ENCODE assay signal across 17 cellular contexts in genomic region chr7:85600425-85600824, GRCh38.
DNase-seq lines count a peak whose midpoint lies in the region; ATAC-seq and TF ChIP-seq lines count a peak whose summit lies in the region.
"Had no signal": no experiment of that assay in that cellular context is flagged by ENCODE, and none has a peak within 500 bp of the region (broad histone marks: within the 10 kb centered on the region; RNA-seq: fewer than 3 reads in every experiment).

No MANE protein-coding gene starts in this region.

- H3K4me3 Mint-ChIP-seq in endothelial cell (ENCODE audit: unreplicated experiment): no peak overlapping the region
- H3K4me3 Mint-ChIP-seq in neural crest cell: peak overlapping the region; percentile 12
- H3K4me3 Mint-ChIP-seq in activated CD8-positive, alpha-beta T cell treated with anti-CD3 and anti-CD28 coated beads, Interleukin-2, amount 10 ng/mL, durations not matched to agents 7 days and 5 days: no peak overlapping the region
- H3K4me3 Mint-ChIP-seq: activated naive CD8-positive, alpha-beta T cell treated with anti-CD3 and anti-CD28 coated beads, Interleukin-2, amount 10 ng/mL, durations not matched to agents 7 days and 5 days; activated T-helper 1 cell treated with anti-CD3 and anti-CD28 coated beads, Interleukin-12 subunit alpha, Interleukin-12 subunit beta, Interleukin-2, Interleukin-4 antibody, amounts not matched to agents 30 ng/mL and 10 ng/mL and 1 ng/mL, durations not matched to agents 14 hours and 24 hours and 36 hours; immature natural killer cell; T-helper 2 cell treated with Interferon-gamma antibody and Interleukin-4, amounts not matched to agents 5 μg/mL and 100 μg/mL, for 36 hours had no signal

- CTCF ChIA-PET in activated CD8-positive, alpha-beta T cell treated with anti-CD3 and anti-CD28 coated beads, Interleukin-2, amount 10 ng/mL, durations not matched to agents 7 days and 5 days (lab: Charles Lee): no interaction called here

- no peaks in the 10 kb centered on the region for H3K27me3 Mint-ChIP-seq in endothelial cell (ENCODE audit: unreplicated experiment)
- no peaks in the 10 kb centered on the region for H3K27me3 Mint-ChIP-seq in neural crest cell (ENCODE audit: low read depth)
- no peaks in the 10 kb centered on the region for H3K27me3 Mint-ChIP-seq in activated CD8-positive, alpha-beta T cell treated with anti-CD3 and anti-CD28 coated beads, Interleukin-2, amount 10 ng/mL, durations not matched to agents 7 days and 5 days (ENCODE audit: low read depth)
- H3K27me3 Mint-ChIP-seq: activated naive CD8-positive, alpha-beta T cell treated with anti-CD3 and anti-CD28 coated beads, Interleukin-2, amount 10 ng/mL, durations not matched to agents 7 days and 5 days had no signal

- H3K36me3 Mint-ChIP-seq in endothelial cell (ENCODE audit: low read depth, unreplicated experiment) (no peaks in the 10 kb centered on the region), neural crest cell (ENCODE audit: low read depth) (peaks cover 3% of the 10 kb centered on the region)
- H3K36me3 Mint-ChIP-seq in activated CD8-positive, alpha-beta T cell treated with anti-CD3 and anti-CD28 coated beads, Interleukin-2, amount 10 ng/mL, durations not matched to agents 7 days and 5 days (ENCODE audit: low read depth): no peaks in the 10 kb centered on the region
- H3K36me3 Mint-ChIP-seq: activated naive CD8-positive, alpha-beta T cell treated with anti-CD3 and anti-CD28 coated beads, Interleukin-2, amount 10 ng/mL, durations not matched to agents 7 days and 5 days; immature natural killer cell had no signal

- POLR2A ChIA-PET in activated CD8-positive, alpha-beta T cell treated with anti-CD3 and anti-CD28 coated beads, Interleukin-2, amount 10 ng/mL, durations not matched to agents 7 days and 5 days (lab: Charles Lee): no interaction called here

- DNase-seq in EL: peak; percentile 9
- DNase-seq in NCI-H2171 (lab: John Stamatoyannopoulos, UW): peak; percentile 24
- DNase-seq in endothelial cell (ENCODE audit: low spot score): peak; percentile 10
- no peak for DNase-seq in neural crest cell (ENCODE audit: low read depth, low spot score)
- DNase-seq in RPMI8226: no peak
- no peak for DNase-seq in activated CD8-positive, alpha-beta T cell treated with anti-CD3 and anti-CD28 coated beads, Interleukin-2, amount 10 ng/mL, durations not matched to agents 7 days and 5 days
- DNase-seq: activated CD4-positive, CD25-positive, alpha-beta regulatory T cell treated with anti-CD3 and anti-CD28 coated beads, Interleukin-2, amount 50 U/mL, for 72 hours; activated naive CD8-positive, alpha-beta T cell treated with anti-CD3 and anti-CD28 coated beads, Interleukin-2, amount 10 ng/mL, durations not matched to agents 7 days and 5 days; brain microvascular endothelial cell; immature natural killer cell; NCI-H1436; NCI-H226; pancreas had no signal

- H3K27ac Mint-ChIP-seq in endothelial cell (ENCODE audit: unreplicated experiment) (no peak overlapping the region), neural crest cell (ENCODE audit: unreplicated experiment) (peak overlapping the region; percentile 40)
- no peak overlapping the region for H3K27ac Mint-ChIP-seq in activated CD8-positive, alpha-beta T cell treated with anti-CD3 and anti-CD28 coated beads, Interleukin-2, amount 10 ng/mL, durations not matched to agents 7 days and 5 days
- H3K27ac Mint-ChIP-seq: activated naive CD8-positive, alpha-beta T cell treated with anti-CD3 and anti-CD28 coated beads, Interleukin-2, amount 10 ng/mL, durations not matched to agents 7 days and 5 days; activated T-helper 1 cell treated with anti-CD3 and anti-CD28 coated beads, Interleukin-12 subunit alpha, Interleukin-12 subunit beta, Interleukin-2, Interleukin-4 antibody, amounts not matched to agents 30 ng/mL and 10 ng/mL and 1 ng/mL, durations not matched to agents 14 hours and 24 hours and 36 hours; immature natural killer cell; T-helper 2 cell treated with Interferon-gamma antibody and Interleukin-4, amounts not matched to agents 5 μg/mL and 100 μg/mL, for 36 hours had no signal

- TF ChIP-seq CTCF in endothelial cell (IDR thresholded peaks at IDR 0.05; ENCODE audit: unreplicated experiment) (no peak), neural crest cell (conservative IDR thresholded peaks at IDR 0.05) (no peak)

- ATAC-seq in HG02571 (IDR thresholded peaks at IDR 0.05; ENCODE audit: unreplicated experiment) (no peak), HG03097 (IDR thresholded peaks at IDR 0.05; ENCODE audit: low FRiP score, unreplicated experiment) (no peak)
- no peak for ATAC-seq in activated CD8-positive, alpha-beta T cell treated with anti-CD3 and anti-CD28 coated beads, Interleukin-2, amount 10 ng/mL, durations not matched to agents 7 days and 5 days
- ATAC-seq: pancreas had no signal

- H3K4me1 Mint-ChIP-seq in endothelial cell (ENCODE audit: unreplicated experiment): peaks cover 7% of the 10 kb centered on the region
- H3K4me1 Mint-ChIP-seq in neural crest cell: peaks cover 33% of the 10 kb centered on the region
- no peaks in the 10 kb centered on the region for H3K4me1 Mint-ChIP-seq in activated CD8-positive, alpha-beta T cell treated with anti-CD3 and anti-CD28 coated beads, Interleukin-2, amount 10 ng/mL, durations not matched to agents 7 days and 5 days (ENCODE audit: low read depth)
- H3K4me1 Mint-ChIP-seq: activated naive CD8-positive, alpha-beta T cell treated with anti-CD3 and anti-CD28 coated beads, Interleukin-2, amount 10 ng/mL, durations not matched to agents 7 days and 5 days; immature natural killer cell had no signal

- H3K9me3 Mint-ChIP-seq in endothelial cell (ENCODE audit: unreplicated experiment) (no peaks in the 10 kb centered on the region), neural crest cell (peaks cover 8% of the 10 kb centered on the region)
- no peaks in the 10 kb centered on the region for H3K9me3 Mint-ChIP-seq in activated CD8-positive, alpha-beta T cell treated with anti-CD3 and anti-CD28 coated beads, Interleukin-2, amount 10 ng/mL, durations not matched to agents 7 days and 5 days (ENCODE audit: insufficient read depth)
- H3K9me3 Mint-ChIP-seq: activated T-helper 1 cell treated with anti-CD3 and anti-CD28 coated beads, Interleukin-12 subunit alpha, Interleukin-12 subunit beta, Interleukin-2, Interleukin-4 antibody, amounts not matched to agents 30 ng/mL and 10 ng/mL and 1 ng/mL, durations not matched to agents 14 hours and 24 hours and 36 hours; T-helper 2 cell treated with Interferon-gamma antibody and Interleukin-4, amounts not matched to agents 5 μg/mL and 100 μg/mL, for 36 hours had no signal

Comparison
In these comparisons a context has a peak if more than half of its experiments do, and no peak if none do; other contexts are left out.
1. DNase-seq: peak in EL (single experiment), NCI-H2171 (single experiment) and endothelial cell (single experiment); none in neural crest cell (single experiment), RPMI8226 (single experiment) and activated CD8-positive, alpha-beta T cell treated with anti-CD3 and anti-CD28 coated beads, Interleukin-2, amount 10 ng/mL, durations not matched to agents 7 days and 5 days (single experiment).